In genomic region chr18:57747809-57748680, GRCh38 we compare ENCODE assay signal across 10 cellular contexts. TPM values are rescaled to one million over a fixed set of nuclear protein-coding genes. Genes with fewer than 3 reads are reported as not detected.
DNase-seq lines count a peak whose midpoint lies in the region; ATAC-seq, FAIRE-seq and TF ChIP-seq lines count a peak whose summit lies in the region.
"Had no signal": no experiment of that assay in that cellular context is flagged by ENCODE, and none has a peak within 500 bp of the region (broad histone marks: within the 10 kb centered on the region; RNA-seq: fewer than 3 reads in every experiment).

No MANE protein-coding gene starts in this region.

- H3F3A ChIP-seq in SK-N-SH (replicated peaks; ENCODE audit: insufficient read depth), result peaks cover 40% of the 10 kb centered on the region

- CTCF ChIA-PET in SK-N-SH (lab: Yijun Ruan, JAX) (interaction anchor here (1.0 kb wide), 1 partner anchor 10 kb away, joined by 3 read pairs; no protein-coding TSS in a partner anchor), mammary epithelial cell (lab: Charles Lee; ENCODE audit: low non-redundant PET) (interaction anchor here (0.7 kb wide), 1 partner anchor 208 kb away, joined by 8 read pairs; no protein-coding TSS in a partner anchor)

- H3K4me2 ChIP-seq in SK-N-SH (peak overlapping the region; percentile 36; the same call in 1 of the 2 replicates), hepatocyte (peak overlapping the region; percentile 59), mammary epithelial cell (ENCODE audit: insufficient read depth, low read depth, low read length) (no peak overlapping the region)

- intact Hi-C loops in mammary epithelial cell (cut with micrococcal nuclease), result no loop called here

- H3K36me3 ChIP-seq in SK-N-SH (replicated peaks in 1 of 2; ENCODE audit: control insufficient read depth in 1 of 2, insufficient read depth in 2 of 2, low read length in 1 of 2) (peaks cover 0 to 15% of the 10 kb centered on the region in 2 experiments), hepatocyte (replicated peaks; ENCODE audit: insufficient read depth, low read depth) (no peaks in the 10 kb centered on the region), mammary epithelial cell (ENCODE audit: insufficient read depth, low read length) (no peaks in the 10 kb centered on the region)

- H3K27ac ChIP-seq in SK-N-SH (ENCODE audit: low read depth in 2 of 2, low read length in 1 of 2) (peak overlapping the region in 1 of 2 experiments; percentile 30; a peak in 2 of 4 replicates), hepatocyte (peak overlapping the region; percentile 32), mammary epithelial cell (ENCODE audit: insufficient read depth, low read depth, low read length) (no peak overlapping the region)

- 81% methylated on average over 5 of the region's 5 CpGs for WGBS in SK-N-SH (ENCODE audit: low lambda C conversion rate)
- 53% methylated on average over 5 of the region's 5 CpGs for WGBS in hepatocyte (ENCODE audit: low lambda C conversion rate, missing lambda C conversion rate)
- WGBS in mammary epithelial cell (ENCODE audit: low coverage, missing lambda C conversion rate), result 76% methylated on average over 5 of the region's 5 CpGs

- POLR2A ChIA-PET in SK-N-SH (lab: Yijun Ruan, JAX), result no interaction called here

- no peak for TF ChIP-seq CTCF in SK-N-SH (IDR thresholded peaks at IDR 0.05)
- no peak for TF ChIP-seq CTCF in hepatocyte (IDR thresholded peaks at IDR 0.05; ENCODE audit: poor library complexity)
- TF ChIP-seq CTCF in mammary epithelial cell (conservative IDR thresholded peaks at IDR 0.05 in 1 of 2, IDR thresholded peaks at IDR 0.05 in 1 of 2; ENCODE audit: extremely low read depth in 1 of 2, insufficient read depth in 1 of 2, low read depth in 1 of 2, low read length in 2 of 2), result no peak

- TF ChIP-seq EP300 in SK-N-SH (IDR thresholded peaks at IDR 0.05; ENCODE audit: borderline replicate concordance in 1 of 2, low read depth in 1 of 2, low read length in 1 of 2), result no peak

- no peaks in the 10 kb centered on the region for H3K27me3 ChIP-seq in SK-N-SH (ENCODE audit: insufficient read depth)
- H3K27me3 ChIP-seq in hepatocyte, result no peaks in the 10 kb centered on the region
- H3K27me3 ChIP-seq in mammary epithelial cell (ENCODE audit: insufficient read depth, low read length), result no peaks in the 10 kb centered on the region

- H4K20me1 ChIP-seq in SK-N-SH (ENCODE audit: insufficient read depth) (peaks cover 69% of the 10 kb centered on the region), hepatocyte (ENCODE audit: insufficient read depth, poor library complexity, severe bottlenecking) (no peaks in the 10 kb centered on the region), mammary epithelial cell (ENCODE audit: insufficient read depth, low read length) (no peaks in the 10 kb centered on the region)

- in situ Hi-C loops in mammary epithelial cell (cut with MboI; ENCODE audit: low sequenced_read_pairs in 2 of 2), result no loop called here

- H3K4me3 ChIP-seq in SK-N-SH (ENCODE audit: low read depth in 2 of 2, low read length in 1 of 2) (no peak overlapping the region), hepatocyte (no peak overlapping the region), mammary epithelial cell (replicated peaks in 1 of 3; ENCODE audit: insufficient read depth in 1 of 3, low read depth in 2 of 3, low read length in 3 of 3) (no peak overlapping the region)

- H3K9ac ChIP-seq in SK-N-SH (no peak overlapping the region), mammary epithelial cell (ENCODE audit: insufficient read depth, low read length) (no peak overlapping the region)

- FAIRE-seq in frontal cortex (lab: Jason Lieb, UNC), result no peak

- peaks cover 0 to 52% of the 10 kb centered on the region in 2 experiments; a peak in 3 of 4 replicates for H3K4me1 ChIP-seq in SK-N-SH (ENCODE audit: control insufficient read depth in 1 of 2, insufficient read depth in 2 of 2, low read depth in 1 of 2, low read length in 1 of 2)
- peaks cover 39% of the 10 kb centered on the region for H3K4me1 ChIP-seq in hepatocyte (ENCODE audit: insufficient read depth)
- peaks cover 22% of the 10 kb centered on the region for H3K4me1 ChIP-seq in mammary epithelial cell (ENCODE audit: insufficient read depth, low read length)

- dilution Hi-C loops in mammary epithelial cell (cut with HindIII; ENCODE audit: low sequenced_read_pairs), result no loop called here

- no peak overlapping the region for H2AFZ ChIP-seq in SK-N-SH (ENCODE audit: low read depth)
- H2AFZ ChIP-seq in hepatocyte, result no peak overlapping the region
- no peak overlapping the region for H2AFZ ChIP-seq in mammary epithelial cell (ENCODE audit: low read depth, low read length)

- H3K9me2 ChIP-seq in SK-N-SH (no peaks in the 10 kb centered on the region), hepatocyte (replicated peaks; ENCODE audit: insufficient read depth) (no peaks in the 10 kb centered on the region)

- no peaks in the 10 kb centered on the region for H3K9me3 ChIP-seq in SK-N-SH
- H3K9me3 ChIP-seq in hepatocyte (ENCODE audit: low read depth), result no peaks in the 10 kb centered on the region
- H3K9me3 ChIP-seq in mammary epithelial cell (replicated peaks; ENCODE audit: insufficient read depth, low read length), result no peaks in the 10 kb centered on the region

- ATAC-seq in SK-N-SH treated with all-trans-retinoic acid at 6 μM for 48 hours (no peak), HG03039 (IDR thresholded peaks at IDR 0.05; ENCODE audit: unreplicated experiment) (no peak)

- BruUV-seq in mammary epithelial cell (replicated peaks; lab: Mats Ljungman, UMichigan), result no TSS peak

- TF ChIP-seq RAD21 in SK-N-SH (IDR thresholded peaks at IDR 0.05; ENCODE audit: low read length), result no peak

- H3K79me2 ChIP-seq in SK-N-SH (ENCODE audit: insufficient read depth), result peaks cover 100% of the 10 kb centered on the region
- peaks cover 61% of the 10 kb centered on the region for H3K79me2 ChIP-seq in hepatocyte
- no peaks in the 10 kb centered on the region for H3K79me2 ChIP-seq in mammary epithelial cell (ENCODE audit: insufficient read depth, low read length)

- DNase-seq in SK-N-SH, result no peak
- DNase-seq in NCI-H1417 treated with DMSO at 0.1 percent for 48 hours (lab: John Stamatoyannopoulos, UW), result peak; percentile 75
- no peak for DNase-seq in hepatocyte (ENCODE audit: low spot score)
- DNase-seq in frontal cortex (ENCODE audit: low spot score in 2 of 2), result no peak
- DNase-seq in mammary epithelial cell, result no peak
- DNase-seq in iPS-NIHi7 (ENCODE audit: extremely low spot score), result no peak
- DNase-seq: KBM-7; stimulated activated CD4-positive, alpha-beta T cell treated with anti-CD3 and anti-CD28 coated beads, Interleukin-1b, Interleukin-23, amount 100 ng/mL, for 48 hours had no signal

TF ChIP-seq in SK-N-SH, 30 proteins besides CTCF, POLR2A, EP300 and RAD21 (continues in another document):
- TF ChIP-seq FOXJ3 (CRISPR knock-in tag; IDR thresholded peaks at IDR 0.05), result no peak
- no peak for TF ChIP-seq EZH2phosphoT487 (IDR thresholded peaks at IDR 0.05; ENCODE audit: borderline replicate concordance, low read depth)
- no peak for TF ChIP-seq MEF2A (IDR thresholded peaks at IDR 0.05; ENCODE audit: borderline replicate concordance, low read depth)
- no peak for TF ChIP-seq SMC3 (IDR thresholded peaks at IDR 0.05; ENCODE audit: low read depth, low read length)
- no peak for TF ChIP-seq RXRA (IDR thresholded peaks at IDR 0.05; ENCODE audit: borderline replicate concordance, low read depth)
- no peak for TF ChIP-seq YY1 (IDR thresholded peaks at IDR 0.05; ENCODE audit: low read depth)
- no peak for TF ChIP-seq USF2 (IDR thresholded peaks at IDR 0.05; ENCODE audit: borderline replicate concordance, low read depth, low read length)
- no peak for TF ChIP-seq POLR2AphosphoS5 (IDR thresholded peaks at IDR 0.05; ENCODE audit: low read depth, low read length)
- TF ChIP-seq JUND (IDR thresholded peaks at IDR 0.05), result no peak

TF ChIP-seq in SK-N-SH treated with all-trans-retinoic acid at 6 μM for 48 hours, 23 proteins besides CTCF, POLR2A, EP300 and RAD21 (continues in another document):
- TF ChIP-seq PPARA (CRISPR knock-in tag; IDR thresholded peaks at IDR 0.05; ENCODE audit: borderline replicate concordance) (no peak), POU6F1 (CRISPR knock-in tag; IDR thresholded peaks at IDR 0.05; ENCODE audit: borderline replicate concordance, low read depth) (no peak), SNAI2 (CRISPR knock-in tag; IDR thresholded peaks at IDR 0.05) (no peak)
- TF ChIP-seq, protein P1, sequence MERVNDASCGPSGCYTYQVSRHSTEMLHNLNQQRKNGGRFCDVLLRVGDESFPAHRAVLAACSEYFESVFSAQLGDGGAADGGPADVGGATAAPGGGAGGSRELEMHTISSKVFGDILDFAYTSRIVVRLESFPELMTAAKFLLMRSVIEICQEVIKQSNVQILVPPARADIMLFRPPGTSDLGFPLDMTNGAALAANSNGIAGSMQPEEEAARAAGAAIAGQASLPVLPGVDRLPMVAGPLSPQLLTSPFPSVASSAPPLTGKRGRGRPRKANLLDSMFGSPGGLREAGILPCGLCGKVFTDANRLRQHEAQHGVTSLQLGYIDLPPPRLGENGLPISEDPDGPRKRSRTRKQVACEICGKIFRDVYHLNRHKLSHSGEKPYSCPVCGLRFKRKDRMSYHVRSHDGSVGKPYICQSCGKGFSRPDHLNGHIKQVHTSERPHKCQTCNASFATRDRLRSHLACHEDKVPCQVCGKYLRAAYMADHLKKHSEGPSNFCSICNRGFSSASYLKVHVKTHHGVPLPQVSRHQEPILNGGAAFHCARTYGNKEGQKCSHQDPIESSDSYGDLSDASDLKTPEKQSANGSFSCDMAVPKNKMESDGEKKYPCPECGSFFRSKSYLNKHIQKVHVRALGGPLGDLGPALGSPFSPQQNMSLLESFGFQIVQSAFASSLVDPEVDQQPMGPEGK (CRISPR knock-in tag; IDR thresholded peaks at IDR 0.05; ENCODE audit: borderline replicate concordance), result no peak

RNA-seq across cellular contexts. Expression of gene ATP8B1, which starts 55.1 kb away (rescaled TPM):
- polyA plus RNA-seq in SK-N-SH (2012; rRNA removed) (43.8 and 60.4 TPM in 2 replicates), hepatocyte (7.9 TPM in 2 replicates), mammary epithelial cell (6.8 TPM)
- 52.8 and 56.2 TPM in 2 replicates for polyA plus RNA-seq in SK-N-SH (2012; cell fraction: cytosol; rRNA removed)
- polyA plus RNA-seq in SK-N-SH (2012; cell fraction: nucleus; rRNA removed), result 38.6 and 73.5 TPM in 2 replicates
- total RNA-seq in hepatocyte (36.5 and 38.4 TPM in 2 replicates), frontal cortex (5.7 TPM), mammary epithelial cell (10 to 100 TPM; 12.7 to 15.0 TPM)
- 18.6 TPM for polyA minus RNA-seq in mammary epithelial cell
